In genomic region chr1:212689758-212690540, GRCh38 we compare ENCODE assay signal across 1 cellular context.
TF ChIP-seq lines count a peak whose summit lies in the region.

No MANE protein-coding gene starts in this region.

TF ChIP-seq in HEK293, 187 proteins besides CTCF, POLR2A, EP300 and RAD21 (continued from another document and continues in another):
- TF ChIP-seq, protein P1, sequence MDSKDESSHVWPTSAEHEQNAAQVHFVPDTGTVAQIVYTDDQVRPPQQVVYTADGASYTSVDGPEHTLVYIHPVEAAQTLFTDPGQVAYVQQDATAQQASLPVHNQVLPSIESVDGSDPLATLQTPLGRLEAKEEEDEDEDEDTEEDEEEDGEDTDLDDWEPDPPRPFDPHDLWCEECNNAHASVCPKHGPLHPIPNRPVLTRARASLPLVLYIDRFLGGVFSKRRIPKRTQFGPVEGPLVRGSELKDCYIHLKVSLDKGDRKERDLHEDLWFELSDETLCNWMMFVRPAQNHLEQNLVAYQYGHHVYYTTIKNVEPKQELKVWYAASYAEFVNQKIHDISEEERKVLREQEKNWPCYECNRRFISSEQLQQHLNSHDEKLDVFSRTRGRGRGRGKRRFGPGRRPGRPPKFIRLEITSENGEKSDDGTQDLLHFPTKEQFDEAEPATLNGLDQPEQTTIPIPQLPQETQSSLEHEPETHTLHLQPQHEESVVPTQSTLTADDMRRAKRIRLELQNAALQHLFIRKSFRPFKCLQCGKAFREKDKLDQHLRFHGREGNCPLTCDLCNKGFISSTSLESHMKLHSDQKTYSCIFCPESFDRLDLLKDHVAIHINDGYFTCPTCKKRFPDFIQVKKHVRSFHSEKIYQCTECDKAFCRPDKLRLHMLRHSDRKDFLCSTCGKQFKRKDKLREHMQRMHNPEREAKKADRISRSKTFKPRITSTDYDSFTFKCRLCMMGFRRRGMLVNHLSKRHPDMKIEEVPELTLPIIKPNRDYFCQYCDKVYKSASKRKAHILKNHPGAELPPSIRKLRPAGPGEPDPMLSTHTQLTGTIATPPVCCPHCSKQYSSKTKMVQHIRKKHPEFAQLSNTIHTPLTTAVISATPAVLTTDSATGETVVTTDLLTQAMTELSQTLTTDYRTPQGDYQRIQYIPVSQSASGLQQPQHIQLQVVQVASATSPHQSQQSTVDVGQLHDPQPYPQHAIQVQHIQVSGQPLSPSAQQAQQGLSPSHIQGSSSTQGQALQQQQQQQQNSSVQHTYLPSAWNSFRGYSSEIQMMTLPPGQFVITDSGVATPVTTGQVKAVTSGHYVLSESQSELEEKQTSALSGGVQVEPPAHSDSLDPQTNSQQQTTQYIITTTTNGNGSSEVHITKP (tag by site-specific recombination; IDR thresholded peaks at IDR 0.05): no peak
- TF ChIP-seq ZNF202 (tag by site-specific recombination; IDR thresholded peaks at IDR 0.05; ENCODE audit: borderline replicate concordance) (no peak), HIC1 (tag by site-specific recombination; IDR thresholded peaks at IDR 0.05) (no peak), ZNF274 (IDR thresholded peaks at IDR 0.05; ENCODE audit: low read length) (no peak), ZNF274 (tag by site-specific recombination; IDR thresholded peaks at IDR 0.05; ENCODE audit: borderline replicate concordance) (peak; percentile 64; the same call in 1 of the 2 replicates), REST (tag by site-specific recombination; IDR thresholded peaks at IDR 0.05) (no peak), TSHZ1 (tag by site-specific recombination; IDR thresholded peaks at IDR 0.05; ENCODE audit: borderline replicate concordance) (no peak), ZSCAN4 (tag by site-specific recombination; IDR thresholded peaks at IDR 0.05) (peak; percentile 91), ZNF324 (tag by site-specific recombination; IDR thresholded peaks at IDR 0.05) (no peak), ZNF639 (tag by site-specific recombination; IDR thresholded peaks at IDR 0.05) (no peak), ZNF184 (tag by site-specific recombination; IDR thresholded peaks at IDR 0.05) (no peak), ZNF239 (tag by site-specific recombination; IDR thresholded peaks at IDR 0.05) (peak; percentile 29; the same call in 1 of the 2 replicates), TRIM28 (IDR thresholded peaks at IDR 0.05; ENCODE audit: borderline replicate concordance, low read length) (no peak), ZNF514 (tag by site-specific recombination; IDR thresholded peaks at IDR 0.05) (peak; percentile 18; the same call in 1 of the 2 replicates), ZNF658 (tag by site-specific recombination; IDR thresholded peaks at IDR 0.05) (no peak), ZNF664 (tag by site-specific recombination; IDR thresholded peaks at IDR 0.05) (no peak), ZNF510 (tag by site-specific recombination; IDR thresholded peaks at IDR 0.05; ENCODE audit: insufficient replicate concordance) (no peak), ZNF280C (tag by site-specific recombination; IDR thresholded peaks at IDR 0.05) (no peak), OVOL3 (tag by site-specific recombination; IDR thresholded peaks at IDR 0.05) (no peak), ZNF26 (tag by site-specific recombination; IDR thresholded peaks at IDR 0.05) (no peak), ZNF155 (tag by site-specific recombination; IDR thresholded peaks at IDR 0.05) (no peak), ZNF211 (tag by site-specific recombination; IDR thresholded peaks at IDR 0.05; ENCODE audit: low read depth) (no peak), FEZF1 (tag by site-specific recombination; IDR thresholded peaks at IDR 0.05) (no peak), ZNF701 (tag by site-specific recombination; IDR thresholded peaks at IDR 0.05) (no peak), ZNF37A (tag by site-specific recombination; IDR thresholded peaks at IDR 0.05) (no peak), BCL11B (tag by site-specific recombination; IDR thresholded peaks at IDR 0.05; ENCODE audit: low read depth) (no peak), GFI1B (tag by site-specific recombination; IDR thresholded peaks at IDR 0.05) (no peak)
- TF ChIP-seq, protein P2, sequence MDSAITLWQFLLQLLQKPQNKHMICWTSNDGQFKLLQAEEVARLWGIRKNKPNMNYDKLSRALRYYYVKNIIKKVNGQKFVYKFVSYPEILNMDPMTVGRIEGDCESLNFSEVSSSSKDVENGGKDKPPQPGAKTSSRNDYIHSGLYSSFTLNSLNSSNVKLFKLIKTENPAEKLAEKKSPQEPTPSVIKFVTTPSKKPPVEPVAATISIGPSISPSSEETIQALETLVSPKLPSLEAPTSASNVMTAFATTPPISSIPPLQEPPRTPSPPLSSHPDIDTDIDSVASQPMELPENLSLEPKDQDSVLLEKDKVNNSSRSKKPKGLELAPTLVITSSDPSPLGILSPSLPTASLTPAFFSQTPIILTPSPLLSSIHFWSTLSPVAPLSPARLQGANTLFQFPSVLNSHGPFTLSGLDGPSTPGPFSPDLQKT (IDR thresholded peaks at IDR 0.05; ENCODE audit: borderline replicate concordance, low read depth, low read length): no peak
- TF ChIP-seq, protein P3, sequence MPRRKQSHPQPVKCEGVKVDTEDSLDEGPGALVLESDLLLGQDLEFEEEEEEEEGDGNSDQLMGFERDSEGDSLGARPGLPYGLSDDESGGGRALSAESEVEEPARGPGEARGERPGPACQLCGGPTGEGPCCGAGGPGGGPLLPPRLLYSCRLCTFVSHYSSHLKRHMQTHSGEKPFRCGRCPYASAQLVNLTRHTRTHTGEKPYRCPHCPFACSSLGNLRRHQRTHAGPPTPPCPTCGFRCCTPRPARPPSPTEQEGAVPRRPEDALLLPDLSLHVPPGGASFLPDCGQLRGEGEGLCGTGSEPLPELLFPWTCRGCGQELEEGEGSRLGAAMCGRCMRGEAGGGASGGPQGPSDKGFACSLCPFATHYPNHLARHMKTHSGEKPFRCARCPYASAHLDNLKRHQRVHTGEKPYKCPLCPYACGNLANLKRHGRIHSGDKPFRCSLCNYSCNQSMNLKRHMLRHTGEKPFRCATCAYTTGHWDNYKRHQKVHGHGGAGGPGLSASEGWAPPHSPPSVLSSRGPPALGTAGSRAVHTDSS (tag by site-specific recombination; IDR thresholded peaks at IDR 0.05): no peak
- TF ChIP-seq, protein P4, sequence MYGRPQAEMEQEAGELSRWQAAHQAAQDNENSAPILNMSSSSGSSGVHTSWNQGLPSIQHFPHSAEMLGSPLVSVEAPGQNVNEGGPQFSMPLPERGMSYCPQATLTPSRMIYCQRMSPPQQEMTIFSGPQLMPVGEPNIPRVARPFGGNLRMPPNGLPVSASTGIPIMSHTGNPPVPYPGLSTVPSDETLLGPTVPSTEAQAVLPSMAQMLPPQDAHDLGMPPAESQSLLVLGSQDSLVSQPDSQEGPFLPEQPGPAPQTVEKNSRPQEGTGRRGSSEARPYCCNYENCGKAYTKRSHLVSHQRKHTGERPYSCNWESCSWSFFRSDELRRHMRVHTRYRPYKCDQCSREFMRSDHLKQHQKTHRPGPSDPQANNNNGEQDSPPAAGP (tag by site-specific recombination; IDR thresholded peaks at IDR 0.05): no peak
